In genomic region chr14:24135834-24136683, GRCh38 we compare ENCODE assay signal across 8 cellular contexts. TPM values are rescaled to one million over a fixed set of nuclear protein-coding genes. Genes with fewer than 3 reads are reported as not detected.
DNase-seq lines count a peak whose midpoint lies in the region; ATAC-seq and TF ChIP-seq lines count a peak whose summit lies in the region.

PSME1 (plus strand) TSS chr14:24136194; CDS start chr14:24136263, 69 bp downstream.

- ATAC-seq in GM19043 (IDR thresholded peaks at IDR 0.05; ENCODE audit: low read depth, unreplicated experiment) (peak; percentile 93), HG03354 (IDR thresholded peaks at IDR 0.05; ENCODE audit: poor library complexity, severe bottlenecking, unreplicated experiment) (peak; percentile 88)

- H3K4me3 ChIP-seq in AG10803 (ENCODE audit: low read length) = peak within 1 kb of the TSS; percentile 79

- TF ChIP-seq CTCF in AG10803 (conservative IDR thresholded peaks at IDR 0.05; ENCODE audit: low read length) = no peak

- peak; percentile 80 for DNase-seq in AG10803 (ENCODE audit: low read depth)
- peak; percentile 88 for DNase-seq in NCI-H460 (ENCODE audit: extremely low read depth, low read depth)
- DNase-seq in activated CD4-positive, alpha-beta T cell treated with anti-CD3 and anti-CD28 coated beads for 24 hours (ENCODE audit: low read depth in 2 of 2) = peak; percentile 87 to 93
- DNase-seq in cerebellum (ENCODE audit: low spot score) = peak; percentile 98
- peak; percentile 93 for DNase-seq in kidney tubule cell (ENCODE audit: low spot score)
- DNase-seq in stimulated activated CD4-positive, alpha-beta T cell treated with anti-CD3 and anti-CD28 coated beads, Interleukin-1b, Interleukin-23, amount 100 ng/mL, for 24 hours (ENCODE audit: low read depth in 4 of 4, low spot score in 1 of 4) = peak; percentile 76 to 94 (median 91)

RNA-seq across cellular contexts. Expression of gene PSME1, which starts in this region (rescaled TPM):
- 160 and 177 TPM in 2 replicates for total RNA-seq in NCI-H460 (2014; rRNA removed; shearing (Covaris generic))
- polyA plus RNA-seq in NCI-H460 (2014; cell fraction: nucleus; rRNA removed) = 159 and 203 TPM in 2 replicates
- total RNA-seq in cerebellum = 19.6 TPM

Comparison
In these comparisons a context has a peak if more than half of its experiments do, and no peak if none do; other contexts are left out.
1. Peak in every context shown above with its lines: DNase-seq, ATAC-seq and H3K4me3 ChIP-seq.